In the genomic region with DNA sequence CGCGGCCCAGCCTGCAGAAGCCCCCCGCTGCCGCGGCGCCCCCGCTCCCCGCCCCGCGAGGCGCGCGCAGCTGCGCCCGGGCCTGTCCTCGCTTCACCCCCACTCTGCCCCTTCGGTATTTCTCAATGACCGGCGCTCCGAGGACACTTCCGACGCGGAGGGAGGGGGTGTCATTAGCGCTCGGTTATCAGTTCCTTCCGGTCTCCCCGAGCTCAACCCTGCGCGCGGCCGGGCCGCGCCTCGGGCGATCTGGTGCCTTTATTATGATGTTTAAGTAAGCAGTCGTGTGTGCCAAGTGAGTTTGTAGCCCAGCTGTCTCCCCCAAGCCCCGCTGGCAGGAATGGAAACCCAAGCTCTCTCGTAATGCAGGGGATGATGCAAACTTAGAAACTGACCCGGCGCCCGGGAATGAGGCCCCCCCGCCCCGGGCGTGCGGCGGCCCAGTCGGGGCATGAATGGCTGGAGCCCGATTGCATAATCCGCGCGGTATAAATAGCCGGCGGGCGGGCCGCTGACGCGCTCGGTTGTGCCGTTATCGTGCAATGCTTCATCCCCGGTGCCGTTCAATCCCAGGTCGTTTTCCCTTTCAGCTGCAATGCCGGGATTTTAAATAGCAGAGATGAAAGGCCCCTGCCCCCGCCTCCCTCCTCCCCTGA, we compare ENCODE assay signal across 8 cellular contexts. TPM values are rescaled to one million over a fixed set of nuclear protein-coding genes. Genes with fewer than 3 reads are reported as not detected.
A peak's percentile ranks its signal among the peaks of the same experiment; 100 is the strongest.
DNase-seq lines count a peak whose midpoint lies in the region; ATAC-seq, FAIRE-seq and TF ChIP-seq lines count a peak whose summit lies in the region.

No MANE protein-coding gene starts in this region.

- H3K27me3 ChIP-seq in MM.1S (replicated peaks; ENCODE audit: insufficient read depth, low read length) (peaks cover 13% of the 10 kb centered on the region; the same call in 1 of the 2 replicates), pancreas (no peaks in the 10 kb centered on the region)

- peaks cover 26% of the 10 kb centered on the region for H3F3A ChIP-seq in MM.1S (ENCODE audit: insufficient read depth, low read length)

- TF ChIP-seq CTCF in MM.1S (IDR thresholded peaks at IDR 0.05; ENCODE audit: low read length), result no peak
- TF ChIP-seq CTCF in pancreas (IDR thresholded peaks at IDR 0.05), result no peak

- peaks cover 16% of the 10 kb centered on the region for H3K79me2 ChIP-seq in MM.1S (ENCODE audit: low read length)

- H3K4me2 ChIP-seq in MM.1S (ENCODE audit: low read depth, low read length), result peak overlapping the region; percentile 65

- ATAC-seq in left cardiac atrium, result peak; percentile 72 to 79
- ATAC-seq in pancreas, result peak; percentile 60 to 74 (median 66)
- no peak for ATAC-seq in HG03565 (IDR thresholded peaks at IDR 0.05; ENCODE audit: unreplicated experiment)

- intact Hi-C loops in left cardiac atrium (cut with DNase I), result loop anchor here in 1 of 2 donors (5.0 kb wide), 2 partner anchors 116 to 169 kb away; no protein-coding TSS in a partner anchor
- intact Hi-C loops in pancreas (cut with DNase I), result loop anchor here in 1 of 3 donors (10.0 kb wide), 2 partner anchors 51 to 119 kb away; no protein-coding TSS in a partner anchor

- DNase-seq in HCEC 1CT (peak; percentile 92), MM.1S (peak; percentile 80), SK-N-DZ (ENCODE audit: low spot score) (peak; percentile 49), amygdala (lab: John Stamatoyannopoulos, UW) (peak in 55 of 56 donors; percentile 25 to 91 (median 73)), left cardiac atrium (peak; percentile 95), pancreas (peak; percentile 87 to 94 (median 92))

- peak overlapping the region; percentile 77 for H2AFZ ChIP-seq in MM.1S (ENCODE audit: low read length)

- H3K4me3 ChIP-seq in GM08714 (ENCODE audit: low read length) (peak overlapping the region; percentile 53; the same call in 1 of the 2 replicates), MM.1S (ENCODE audit: low read length) (peak overlapping the region; percentile 66), pancreas (peak overlapping the region; percentile 62 to 88 (median 68))

- H3K9me3 ChIP-seq in MM.1S (replicated peaks; ENCODE audit: insufficient read depth, low read length) (no peaks in the 10 kb centered on the region), pancreas (no peaks in the 10 kb centered on the region)

- FAIRE-seq in pancreas (lab: Jason Lieb, UNC), result no peak

- peak overlapping the region; percentile 90 for H3K27ac ChIP-seq in MM.1S (ENCODE audit: low read length)
- H3K27ac ChIP-seq in pancreas, result peak overlapping the region; percentile 91 to 98 (median 94)

- H3K9me2 ChIP-seq in MM.1S (replicated peaks; ENCODE audit: insufficient read depth, low read length), result no peaks in the 10 kb centered on the region

- no peaks in the 10 kb centered on the region for H4K20me1 ChIP-seq in MM.1S (ENCODE audit: insufficient read depth, low read length)

- H3K4me1 ChIP-seq in MM.1S (ENCODE audit: low read length) (peaks cover 20% of the 10 kb centered on the region), pancreas (peaks cover 5 to 6% (median 6%) of the 10 kb centered on the region in 3 donors)

- 0 to 1% methylated on average over 52 to 65 of the region's 65 CpGs for WGBS in pancreas, 2 donors

- peak overlapping the region; percentile 87 for H3K9ac ChIP-seq in MM.1S (ENCODE audit: low read length)

- H3K36me3 ChIP-seq in MM.1S (replicated peaks; ENCODE audit: insufficient read depth, low read length), result no peaks in the 10 kb centered on the region
- no peaks in the 10 kb centered on the region for H3K36me3 ChIP-seq in pancreas

RNA-seq across cellular contexts. Expression of gene SPRED2, which starts 3.9 kb away (rescaled TPM):
- 6.8 and 8.9 TPM in 2 replicates for polyA plus RNA-seq in SK-N-DZ (2014; cell fraction: cytosol; rRNA removed)
- 3.1 and 4.0 TPM in 2 replicates for polyA plus RNA-seq in SK-N-DZ (2014; cell fraction: nucleus; rRNA removed)
- total RNA-seq in left cardiac atrium (10 to 100 TPM; 19.8 to 26.4 TPM), pancreas (10 to 100 TPM; 13.8 to 20.0 (median 16.3) TPM)
- 10 to 100 TPM in 1 of 2 donors, 1 to 10 TPM in 1; 6.2 to 12.2 TPM for polyA plus RNA-seq in pancreas
